Comparison of ENCODE assay signal across 2 cellular contexts in genomic region chr11:117595440-117595839, GRCh38.
TF ChIP-seq lines count a peak whose summit lies in the region.

No MANE protein-coding gene starts in this region.

TF ChIP-seq in HCT116, 20 proteins besides CTCF, POLR2A, EP300 and RAD21 (continued from another document):
- no peak for TF ChIP-seq REST (IDR thresholded peaks at IDR 0.05; ENCODE audit: low read depth)
- TF ChIP-seq CEBPB (IDR thresholded peaks at IDR 0.05; ENCODE audit: low read depth): no peak
- TF ChIP-seq ZNF274 (IDR thresholded peaks at IDR 0.05; ENCODE audit: low read depth, low read length): no peak
- no peak for TF ChIP-seq ELF1 (IDR thresholded peaks at IDR 0.05; ENCODE audit: borderline replicate concordance, low read depth)
- no peak for TF ChIP-seq SP1 (IDR thresholded peaks at IDR 0.05; ENCODE audit: low read depth)
- no peak for TF ChIP-seq YY1 (IDR thresholded peaks at IDR 0.05; ENCODE audit: extremely low read depth, insufficient replicate concordance, low read depth, low read length)
- no peak for TF ChIP-seq TCF7L2 (IDR thresholded peaks at IDR 0.05; ENCODE audit: borderline replicate concordance, extremely low read depth, insufficient read depth, insufficient read length)
- no peak for TF ChIP-seq EZH2 (IDR thresholded peaks at IDR 0.05)
- TF ChIP-seq JUND (IDR thresholded peaks at IDR 0.05): no peak
- TF ChIP-seq, protein P1, sequence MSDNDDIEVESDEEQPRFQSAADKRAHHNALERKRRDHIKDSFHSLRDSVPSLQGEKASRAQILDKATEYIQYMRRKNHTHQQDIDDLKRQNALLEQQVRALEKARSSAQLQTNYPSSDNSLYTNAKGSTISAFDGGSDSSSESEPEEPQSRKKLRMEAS (IDR thresholded peaks at IDR 0.05): no peak
- TF ChIP-seq, protein P2, sequence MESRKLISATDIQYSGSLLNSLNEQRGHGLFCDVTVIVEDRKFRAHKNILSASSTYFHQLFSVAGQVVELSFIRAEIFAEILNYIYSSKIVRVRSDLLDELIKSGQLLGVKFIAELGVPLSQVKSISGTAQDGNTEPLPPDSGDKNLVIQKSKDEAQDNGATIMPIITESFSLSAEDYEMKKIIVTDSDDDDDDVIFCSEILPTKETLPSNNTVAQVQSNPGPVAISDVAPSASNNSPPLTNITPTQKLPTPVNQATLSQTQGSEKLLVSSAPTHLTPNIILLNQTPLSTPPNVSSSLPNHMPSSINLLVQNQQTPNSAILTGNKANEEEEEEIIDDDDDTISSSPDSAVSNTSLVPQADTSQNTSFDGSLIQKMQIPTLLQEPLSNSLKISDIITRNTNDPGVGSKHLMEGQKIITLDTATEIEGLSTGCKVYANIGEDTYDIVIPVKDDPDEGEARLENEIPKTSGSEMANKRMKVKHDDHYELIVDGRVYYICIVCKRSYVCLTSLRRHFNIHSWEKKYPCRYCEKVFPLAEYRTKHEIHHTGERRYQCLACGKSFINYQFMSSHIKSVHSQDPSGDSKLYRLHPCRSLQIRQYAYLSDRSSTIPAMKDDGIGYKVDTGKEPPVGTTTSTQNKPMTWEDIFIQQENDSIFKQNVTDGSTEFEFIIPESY (IDR thresholded peaks at IDR 0.05; ENCODE audit: extremely low read depth, insufficient replicate concordance, low read length): no peak
- TF ChIP-seq CBX3 (IDR thresholded peaks at IDR 0.05; ENCODE audit: low read depth): no peak
- no peak for TF ChIP-seq EGR1 (IDR thresholded peaks at IDR 0.05; ENCODE audit: low read depth)
- no peak for TF ChIP-seq FOSL1 (IDR thresholded peaks at IDR 0.05; ENCODE audit: low read depth)

TF ChIP-seq in WTC11, 78 proteins besides CTCF, POLR2A, EP300 and RAD21 (continued from another document):
- TF ChIP-seq, protein P3, sequence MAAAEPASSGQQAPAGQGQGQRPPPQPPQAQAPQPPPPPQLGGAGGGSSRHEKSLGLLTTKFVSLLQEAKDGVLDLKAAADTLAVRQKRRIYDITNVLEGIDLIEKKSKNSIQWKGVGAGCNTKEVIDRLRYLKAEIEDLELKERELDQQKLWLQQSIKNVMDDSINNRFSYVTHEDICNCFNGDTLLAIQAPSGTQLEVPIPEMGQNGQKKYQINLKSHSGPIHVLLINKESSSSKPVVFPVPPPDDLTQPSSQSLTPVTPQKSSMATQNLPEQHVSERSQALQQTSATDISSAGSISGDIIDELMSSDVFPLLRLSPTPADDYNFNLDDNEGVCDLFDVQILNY (CRISPR knock-in tag; IDR thresholded peaks at IDR 0.05): no peak
- TF ChIP-seq GRHL2 (CRISPR knock-in tag; IDR thresholded peaks at IDR 0.05; ENCODE audit: insufficient replicate concordance, severe bottlenecking): no peak
